In the genomic region with DNA sequence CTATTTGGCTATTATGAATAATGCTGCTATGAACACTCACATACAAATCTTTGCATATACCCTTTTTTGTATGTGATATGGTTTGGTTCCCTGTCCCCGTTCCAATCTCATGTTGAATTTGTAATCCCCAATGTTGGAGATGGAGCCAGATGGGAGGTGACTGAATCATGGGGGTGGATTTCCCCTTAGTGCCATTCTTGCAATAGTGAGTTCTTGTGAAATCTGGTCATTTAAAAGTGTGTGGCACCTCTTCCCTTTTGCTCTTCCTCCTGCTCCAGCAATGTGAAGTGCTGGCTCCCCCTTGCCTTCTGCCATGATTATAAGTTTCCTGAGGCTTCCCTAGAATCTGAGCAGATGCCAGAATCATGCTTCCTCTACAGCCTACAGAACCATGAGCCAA, we compare ENCODE assay signal across 21 cellular contexts.
"Had no signal": no experiment of that assay in that cellular context is flagged by ENCODE, and none has a peak within 500 bp of the region (broad histone marks: within the 10 kb centered on the region; RNA-seq: fewer than 3 reads in every experiment).

No MANE protein-coding gene starts in this region.

- FAIRE-seq: keratinocyte had no signal

- H3K4me1 ChIP-seq: neural progenitor cell had no signal

- H3K9me3 Mint-ChIP-seq: natural killer cell treated with Interleukin-12 subunit alpha and Interleukin-12 subunit beta and Interleukin-15 and Interleukin-18, amount 100 ng/mL, for 72 hours; neural progenitor cell; stimulated activated naive CD8-positive, alpha-beta T cell treated with anti-CD3 and anti-CD28 coated beads, Interleukin-15, Interleukin-2, amounts not matched to agents 100 ng/mL and 50 ng/mL, for 24 hours had no signal

- H3K27me3 ChIP-seq: gastroesophageal sphincter, neural progenitor cell, ovary, tibial artery had no signal

- H3K9me3 ChIP-seq: gastroesophageal sphincter, ovary, tibial artery had no signal

- H3K27me3 Mint-ChIP-seq: natural killer cell treated with Interleukin-12 subunit alpha and Interleukin-12 subunit beta and Interleukin-15 and Interleukin-18, amount 100 ng/mL, for 72 hours; stimulated activated naive CD8-positive, alpha-beta T cell treated with anti-CD3 and anti-CD28 coated beads, Interleukin-15, Interleukin-2, amounts not matched to agents 100 ng/mL and 50 ng/mL, for 24 hours had no signal

- H3K4me3 ChIP-seq: coronary artery, gastroesophageal sphincter, lung, neural progenitor cell, ovary, smooth muscle cell, tibial artery had no signal

- H3K4me1 Mint-ChIP-seq: immature natural killer cell, neural progenitor cell had no signal

- ATAC-seq: esophagus mucosa; gastroesophageal sphincter; left ventricle myocardium superior; natural killer cell treated with Interleukin-12 subunit alpha and Interleukin-12 subunit beta and Interleukin-15 and Interleukin-18, amount 100 ng/mL, for 72 hours; right cardiac atrium had no signal

- DNase-seq: central memory CD4-positive, alpha-beta T cell; effector CD8-positive, alpha-beta T cell; foreskin fibroblast; glutamatergic neuron; immature natural killer cell; left ventricle myocardium superior; mesendoderm; nucleus accumbens; ovary; right cardiac atrium; stimulated activated CD4-positive, alpha-beta T cell treated with anti-CD3 and anti-CD28 coated beads, Interleukin-2, amount 100 ng/mL, for 48 hours; tibial artery had no signal

- H3K4me3 Mint-ChIP-seq: immature natural killer cell; natural killer cell treated with Interleukin-12 subunit alpha and Interleukin-12 subunit beta and Interleukin-15 and Interleukin-18, amount 100 ng/mL, for 72 hours; neural progenitor cell; stimulated activated naive CD8-positive, alpha-beta T cell treated with anti-CD3 and anti-CD28 coated beads, Interleukin-15, Interleukin-2, amounts not matched to agents 100 ng/mL and 50 ng/mL, for 24 hours had no signal

- H3K9ac ChIP-seq: neural progenitor cell had no signal

- H3K4me2 ChIP-seq: neural progenitor cell, smooth muscle cell had no signal

- H3K27ac Mint-ChIP-seq: immature natural killer cell; natural killer cell treated with Interleukin-12 subunit alpha and Interleukin-12 subunit beta and Interleukin-15 and Interleukin-18, amount 100 ng/mL, for 72 hours; neural progenitor cell; stimulated activated naive CD8-positive, alpha-beta T cell treated with anti-CD3 and anti-CD28 coated beads, Interleukin-15, Interleukin-2, amounts not matched to agents 100 ng/mL and 50 ng/mL, for 24 hours had no signal

- H3K36me3 ChIP-seq: gastroesophageal sphincter, neural progenitor cell, ovary, tibial artery had no signal

- H3K27ac ChIP-seq: coronary artery, gastroesophageal sphincter, neural progenitor cell, ovary, tibial artery had no signal

- H2AFZ ChIP-seq: neural progenitor cell had no signal

- H3K36me3 Mint-ChIP-seq: immature natural killer cell; natural killer cell treated with Interleukin-12 subunit alpha and Interleukin-12 subunit beta and Interleukin-15 and Interleukin-18, amount 100 ng/mL, for 72 hours; neural progenitor cell had no signal
